31 cellular contexts compared by ENCODE assay signal in genomic region chrX:79174949-79175644, GRCh38. TPM values are rescaled to one million over a fixed set of nuclear protein-coding genes. Genes with fewer than 3 reads are reported as not detected.
DNase-seq lines count a peak whose midpoint lies in the region; ATAC-seq, FAIRE-seq and TF ChIP-seq lines count a peak whose summit lies in the region.
"Had no signal": no experiment of that assay in that cellular context is flagged by ENCODE, and none has a peak within 500 bp of the region (broad histone marks: within the 10 kb centered on the region; RNA-seq: fewer than 3 reads in every experiment).

No MANE protein-coding gene starts in this region.

- H3K27ac Mint-ChIP-seq in activated CD4-positive, alpha-beta memory T cell treated with anti-CD3 and anti-CD28 coated beads for 36 hours: peak overlapping the region; percentile 78
- H3K27ac Mint-ChIP-seq in activated CD4-positive, alpha-beta memory T cell treated with anti-CD3 and anti-CD28 coated beads, Interleukin-2, amount 10 ng/mL, durations not matched to agents 7 days and 5 days: no peak overlapping the region
- peak overlapping the region; percentile 85 for H3K27ac Mint-ChIP-seq in activated naive CD8-positive, alpha-beta T cell
- H3K27ac Mint-ChIP-seq in naive B cell: peak overlapping the region; percentile 12 to 89 (median 62)
- H3K27ac Mint-ChIP-seq: brain; H9; stimulated activated naive B cell treated with anti-CD40 and anti-IgM and Interleukin-4, amounts not matched to agents 10 μg/mL and 1 μg/mL and 100 μg/mL, for 72 hours had no signal

- H3K4me3 Mint-ChIP-seq in activated CD4-positive, alpha-beta memory T cell treated with anti-CD3 and anti-CD28 coated beads for 36 hours: peak overlapping the region; percentile 27
- H3K4me3 Mint-ChIP-seq in activated CD4-positive, alpha-beta memory T cell treated with anti-CD3 and anti-CD28 coated beads, Interleukin-2, amount 10 ng/mL, durations not matched to agents 7 days and 5 days: no peak overlapping the region
- peak overlapping the region; percentile 39 for H3K4me3 Mint-ChIP-seq in activated naive CD8-positive, alpha-beta T cell
- peak overlapping the region in 5 of 8 donors; percentile 16 to 72 (median 32) for H3K4me3 Mint-ChIP-seq in naive B cell
- H3K4me3 Mint-ChIP-seq: brain, H9 had no signal

- no peak for TF ChIP-seq POLR2A in GM12891 (IDR thresholded peaks at IDR 0.05; ENCODE audit: low read depth, low read length)

- ATAC-seq in naive B cell (ENCODE audit: low read depth in 2 of 2): no peak
- ATAC-seq: heart right ventricle, SK-N-SH treated with all-trans-retinoic acid at 6 μM for 48 hours had no signal

- FAIRE-seq in GM12891 (lab: Jason Lieb, UNC): peak; percentile 23
- FAIRE-seq: A204.1 had no signal

- intact Hi-C loops in activated CD4-positive, alpha-beta memory T cell treated with anti-CD3 and anti-CD28 coated beads for 36 hours (cut with micrococcal nuclease): loop anchor here (10.0 kb wide), 1 partner anchor 240 kb away; no protein-coding TSS in a partner anchor

- no peak for DNase-seq in activated CD4-positive, alpha-beta memory T cell treated with anti-CD3 and anti-CD28 coated beads for 36 hours
- DNase-seq in activated CD4-positive, alpha-beta memory T cell treated with anti-CD3 and anti-CD28 coated beads, Interleukin-2, amount 10 ng/mL, durations not matched to agents 7 days and 5 days: no peak
- DNase-seq in GM12891 (ENCODE audit: insufficient read length, low spot score) (no peak), naive B cell (no peak), Kasumi-1 (lab: John Stamatoyannopoulos, UW) (no peak), NCI-H1694 (lab: John Stamatoyannopoulos, UW) (no peak), SIG-M5 treated with dmso at 0.1 percent for 504 hours (lab: John Stamatoyannopoulos, UW; ENCODE audit: unreplicated experiment) (no peak)
- DNase-seq: adrenal gland; BE2C; Calu3; DND-41; effector CD8-positive, alpha-beta T cell; foreskin fibroblast; H9; heart right ventricle; mesenchymal stem cell; NCI-H1105; NCI-H2029 treated with DMSO at 0.1 percent for 48 hours; NCI-H226; NCI-H748 treated with DMSO at 0.1 percent for 48 hours; stimulated activated CD4-positive, alpha-beta T cell treated with anti-CD3 and anti-CD28 coated beads, Interleukin-2, amount 100 ng/mL, for 48 hours; stimulated activated naive B cell treated with anti-CD40 and anti-IgM and Interleukin-4, amounts not matched to agents 10 μg/mL and 1 μg/mL and 100 μg/mL, for 72 hours; T-helper 9 cell; testis; uterus had no signal

- CTCF ChIA-PET in activated CD4-positive, alpha-beta memory T cell treated with anti-CD3 and anti-CD28 coated beads for 36 hours (lab: Charles Lee): no interaction called here
- CTCF ChIA-PET in activated CD4-positive, alpha-beta memory T cell treated with anti-CD3 and anti-CD28 coated beads, Interleukin-2, amount 10 ng/mL, durations not matched to agents 7 days and 5 days (lab: Charles Lee): interaction anchor here (1.4 kb wide), 1 partner anchor 95 kb away, joined by 3 read pairs; no protein-coding TSS in a partner anchor

- H3K4me1 Mint-ChIP-seq in activated CD4-positive, alpha-beta memory T cell treated with anti-CD3 and anti-CD28 coated beads for 36 hours (ENCODE audit: low read depth): peaks cover 87% of the 10 kb centered on the region
- H3K4me1 Mint-ChIP-seq in activated CD4-positive, alpha-beta memory T cell treated with anti-CD3 and anti-CD28 coated beads, Interleukin-2, amount 10 ng/mL, durations not matched to agents 7 days and 5 days: peaks cover 72% of the 10 kb centered on the region
- peaks cover 83% of the 10 kb centered on the region for H3K4me1 Mint-ChIP-seq in activated naive CD8-positive, alpha-beta T cell (ENCODE audit: low read depth)
- H3K4me1 Mint-ChIP-seq in naive B cell: peaks cover 26 to 41% (median 39%) of the 10 kb centered on the region in 3 donors
- H3K4me1 Mint-ChIP-seq: brain, H9 had no signal

- peaks cover 36% of the 10 kb centered on the region for H3K36me3 Mint-ChIP-seq in activated CD4-positive, alpha-beta memory T cell treated with anti-CD3 and anti-CD28 coated beads for 36 hours
- H3K36me3 Mint-ChIP-seq in activated CD4-positive, alpha-beta memory T cell treated with anti-CD3 and anti-CD28 coated beads, Interleukin-2, amount 10 ng/mL, durations not matched to agents 7 days and 5 days (ENCODE audit: low read depth): peaks cover 68% of the 10 kb centered on the region
- peaks cover 34% of the 10 kb centered on the region for H3K36me3 Mint-ChIP-seq in activated naive CD8-positive, alpha-beta T cell
- peaks cover 8 to 36% of the 10 kb centered on the region in 2 donors for H3K36me3 Mint-ChIP-seq in naive B cell
- H3K36me3 Mint-ChIP-seq: brain had no signal

- POLR2A ChIA-PET in activated CD4-positive, alpha-beta memory T cell treated with anti-CD3 and anti-CD28 coated beads for 36 hours (lab: Charles Lee): no interaction called here
- POLR2A ChIA-PET in activated CD4-positive, alpha-beta memory T cell treated with anti-CD3 and anti-CD28 coated beads, Interleukin-2, amount 10 ng/mL, durations not matched to agents 7 days and 5 days (lab: Charles Lee): no interaction called here

- no peaks in the 10 kb centered on the region for H3K9me3 Mint-ChIP-seq in activated CD4-positive, alpha-beta memory T cell treated with anti-CD3 and anti-CD28 coated beads for 36 hours
- peaks cover 3% of the 10 kb centered on the region for H3K9me3 Mint-ChIP-seq in activated CD4-positive, alpha-beta memory T cell treated with anti-CD3 and anti-CD28 coated beads, Interleukin-2, amount 10 ng/mL, durations not matched to agents 7 days and 5 days
- H3K9me3 Mint-ChIP-seq in activated naive CD8-positive, alpha-beta T cell (ENCODE audit: low read depth): no peaks in the 10 kb centered on the region
- H3K9me3 Mint-ChIP-seq in naive B cell: peaks cover 0 to 2% (median 0%) of the 10 kb centered on the region in 7 donors
- H3K9me3 Mint-ChIP-seq: brain had no signal

- H3K27me3 Mint-ChIP-seq in activated CD4-positive, alpha-beta memory T cell treated with anti-CD3 and anti-CD28 coated beads for 36 hours: no peaks in the 10 kb centered on the region
- no peaks in the 10 kb centered on the region for H3K27me3 Mint-ChIP-seq in activated CD4-positive, alpha-beta memory T cell treated with anti-CD3 and anti-CD28 coated beads, Interleukin-2, amount 10 ng/mL, durations not matched to agents 7 days and 5 days
- H3K27me3 Mint-ChIP-seq in activated naive CD8-positive, alpha-beta T cell: no peaks in the 10 kb centered on the region
- no peaks in the 10 kb centered on the region for H3K27me3 Mint-ChIP-seq in naive B cell
- H3K27me3 Mint-ChIP-seq: brain; stimulated activated naive B cell treated with anti-CD40 and anti-IgM and Interleukin-4, amounts not matched to agents 10 μg/mL and 1 μg/mL and 100 μg/mL, for 72 hours had no signal

TF ChIP-seq in GM12891, 5 proteins besides CTCF, POLR2A, EP300 and RAD21:
- TF ChIP-seq POU2F2 (IDR thresholded peaks at IDR 0.05; ENCODE audit: low read depth, low read length): no peak
- TF ChIP-seq PAX5 (IDR thresholded peaks at IDR 0.05; ENCODE audit: insufficient read depth, low read length, severe bottlenecking): no peak
- TF ChIP-seq POLR2AphosphoS5 (IDR thresholded peaks at IDR 0.05; ENCODE audit: low read depth, low read length): no peak
- no peak for TF ChIP-seq SPI1 (IDR thresholded peaks at IDR 0.05; ENCODE audit: low read depth, low read length)
- no peak for TF ChIP-seq TAF1 (IDR thresholded peaks at IDR 0.05; ENCODE audit: low read depth, low read length)

RNA-seq across cellular contexts. Expression of gene GPR174, which starts 30.6 kb away (rescaled TPM):
- total RNA-seq in activated CD4-positive, alpha-beta memory T cell treated with anti-CD3 and anti-CD28 coated beads for 36 hours: 10 to 100 TPM; 14.7 to 14.8 TPM
- 10 to 100 TPM; 27.0 to 29.0 TPM for total RNA-seq in activated CD4-positive, alpha-beta memory T cell treated with anti-CD3 and anti-CD28 coated beads, Interleukin-2, amount 10 ng/mL, durations not matched to agents 7 days and 5 days
- polyA plus RNA-seq in GM12891 (2012; ENCODE audit: low read depth, missing spikeins): 1.1 TPM
- polyA plus RNA-seq in naive B cell (ENCODE audit: low read depth in 6 of 6): 10 to 100 TPM in 1 of 6 donors, 1 to 10 TPM in 5; 4.6 to 11.7 (median 7.4) TPM
- total RNA-seq: Calu3, H9, M059J, osteoblast had no signal
